17 cellular contexts compared by ENCODE assay signal in genomic region chr5:66246621-66247020, GRCh38.
A peak's percentile ranks its signal among the peaks of the same experiment; 100 is the strongest.
DNase-seq lines count a peak whose midpoint lies in the region; ATAC-seq, FAIRE-seq and TF ChIP-seq lines count a peak whose summit lies in the region.
"Had no signal": no experiment of that assay in that cellular context is flagged by ENCODE, and none has a peak within 500 bp of the region (broad histone marks: within the 10 kb centered on the region; RNA-seq: fewer than 3 reads in every experiment).

No MANE protein-coding gene starts in this region.

- peak; percentile 41 for DNase-seq in AG09309 (ENCODE audit: low read depth)
- DNase-seq in M059J (ENCODE audit: low read depth), result peak; percentile 88
- DNase-seq in cardiac fibroblast (ENCODE audit: low read depth in 2 of 2), result peak; percentile 22 to 80
- peak; percentile 13 for DNase-seq in myocyte (ENCODE audit: low read depth)
- DNase-seq in nephron progenitor cell, result no peak
- no peak for DNase-seq in GM19240 (ENCODE audit: insufficient read length, low spot score)
- no peak for DNase-seq in left ventricle myocardium superior
- DNase-seq in D721Med (ENCODE audit: insufficient read length, low spot score), result no peak
- DNase-seq: activated CD4-positive, alpha-beta T cell treated with anti-CD3 and anti-CD28 coated beads, Interleukin-2, amount 10 ng/mL, durations not matched to agents 24 days and 14 days; aorta; DMS79 treated with DMSO at 0.1 percent for 48 hours; islet precursor cell; NCI-H1436 treated with DMSO at 0.1 percent for 48 hours; NCI-H526 treated with DMSO at 0.1 percent for 48 hours had no signal

- intact Hi-C loops in left ventricle myocardium superior (cut with micrococcal nuclease), result no loop called here

- no peaks in the 10 kb centered on the region for H3K4me1 Mint-ChIP-seq in nephron progenitor cell
- H3K4me1 Mint-ChIP-seq: activated CD4-positive, alpha-beta T cell treated with anti-CD3 and anti-CD28 coated beads, Interleukin-2, amount 10 ng/mL, durations not matched to agents 24 days and 14 days; IgD-negative memory B cell had no signal

- no peaks in the 10 kb centered on the region for H3K9me3 Mint-ChIP-seq in nephron progenitor cell
- H3K9me3 Mint-ChIP-seq: activated CD4-positive, alpha-beta T cell treated with anti-CD3 and anti-CD28 coated beads, Interleukin-2, amount 10 ng/mL, durations not matched to agents 24 days and 14 days; IgD-negative memory B cell had no signal

- H3K27ac Mint-ChIP-seq in nephron progenitor cell, result no peak overlapping the region
- H3K27ac Mint-ChIP-seq: activated CD4-positive, alpha-beta T cell treated with anti-CD3 and anti-CD28 coated beads, Interleukin-2, amount 10 ng/mL, durations not matched to agents 24 days and 14 days; IgD-negative memory B cell had no signal

- no peak overlapping the region for H3K4me3 Mint-ChIP-seq in nephron progenitor cell
- H3K4me3 Mint-ChIP-seq: activated CD4-positive, alpha-beta T cell treated with anti-CD3 and anti-CD28 coated beads, Interleukin-2, amount 10 ng/mL, durations not matched to agents 24 days and 14 days; IgD-negative memory B cell had no signal

- FAIRE-seq in D721Med (lab: Jason Lieb, UNC), result no peak

- H3K4me3 ChIP-seq in AG09309 (ENCODE audit: control insufficient read depth, low read depth, low read length) (no peak overlapping the region), cardiac fibroblast (replicated peaks in 1 of 2; ENCODE audit: low read depth in 2 of 2, low read length in 2 of 2) (no peak overlapping the region)
- H3K4me3 ChIP-seq: BLaER1 treated with 17β-estradiol and CSF1 and Interleukin-3, amounts not matched to agents 10 nM and 100 nM; thoracic aorta had no signal

- H3K27me3 Mint-ChIP-seq in nephron progenitor cell (ENCODE audit: low read depth, poor library complexity), result no peaks in the 10 kb centered on the region
- H3K27me3 Mint-ChIP-seq: activated CD4-positive, alpha-beta T cell treated with anti-CD3 and anti-CD28 coated beads, Interleukin-2, amount 10 ng/mL, durations not matched to agents 24 days and 14 days had no signal

- TF ChIP-seq CTCF in AG09309 (IDR thresholded peaks at IDR 0.05; ENCODE audit: control insufficient read depth, insufficient read depth, low read depth, low read length, missing control alignments) (no peak), cardiac fibroblast (IDR thresholded peaks at IDR 0.05; ENCODE audit: low read depth, low read length) (no peak), nephron progenitor cell (IDR thresholded peaks at IDR 0.05) (no peak), D721Med (IDR thresholded peaks at IDR 0.05; ENCODE audit: insufficient read depth, missing control alignments) (no peak)

- ATAC-seq in left ventricle myocardium superior, result no peak

- no peaks in the 10 kb centered on the region for H3K36me3 Mint-ChIP-seq in nephron progenitor cell (ENCODE audit: low read depth)
- H3K36me3 Mint-ChIP-seq: IgD-negative memory B cell had no signal

Comparison
In these comparisons a context has a peak if more than half of its experiments do, and no peak if none do; other contexts are left out.
1. DNase-seq: peak in AG09309 (single experiment), M059J (single experiment), cardiac fibroblast (2 of 2) and myocyte (single experiment); none in nephron progenitor cell (single experiment), GM19240 (single experiment), left ventricle myocardium superior (single experiment) and D721Med (single experiment).